ENCODE assay signal across 11 cellular contexts in genomic region chrX:80266287-80266686, GRCh38.
"Had no signal": no experiment of that assay in that cellular context is flagged by ENCODE, and none has a peak within 500 bp of the region (broad histone marks: within the 10 kb centered on the region; RNA-seq: fewer than 3 reads in every experiment).

No MANE protein-coding gene starts in this region.

- H3K4me2 ChIP-seq: GM23338 had no signal

- H3K9ac ChIP-seq: GM23248 had no signal

- ATAC-seq: GM23338, HCT116 had no signal

- H2AFZ ChIP-seq: GM23248, GM23338 had no signal

- H3K9me3 ChIP-seq: HAP-1 had no signal

- H3K27ac ChIP-seq: GM23248 had no signal

- H3K4me3 ChIP-seq: GM23248, GM23338, HAP-1 had no signal

- H3K4me1 ChIP-seq: HAP-1 had no signal

- FAIRE-seq: H1, H54 had no signal

- DNase-seq: GM23248, GOT3, H7, H9, HCEC 1CT, HFFc6 had no signal

- H3K36me3 ChIP-seq: HAP-1 had no signal
